Comparison of ENCODE assay signal across 13 cellular contexts in the genomic region with DNA sequence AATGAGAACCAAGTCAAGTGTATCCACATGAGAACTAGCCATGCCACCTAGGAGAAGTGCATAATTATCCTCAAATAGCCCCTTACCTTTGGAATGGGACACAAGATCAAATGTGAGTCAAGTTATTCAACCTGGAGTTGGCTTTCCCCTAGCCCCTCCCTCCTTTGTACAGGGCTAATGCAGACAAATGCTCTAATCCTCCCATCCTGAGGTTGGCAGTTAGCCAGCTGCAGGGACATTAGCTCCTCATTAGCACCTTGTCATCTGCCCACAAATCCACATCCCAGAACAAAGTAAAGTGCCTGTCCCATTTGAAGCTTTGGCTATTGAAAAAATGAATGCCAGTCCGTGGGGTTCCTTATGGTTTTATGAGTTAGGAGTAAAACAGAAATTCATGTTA.
DNase-seq lines count a peak whose midpoint lies in the region; ATAC-seq and TF ChIP-seq lines count a peak whose summit lies in the region.
"Had no signal": no experiment of that assay in that cellular context is flagged by ENCODE, and none has a peak within 500 bp of the region (broad histone marks: within the 10 kb centered on the region; RNA-seq: fewer than 3 reads in every experiment).

No MANE protein-coding gene starts in this region.

- peak overlapping the region; percentile 86 for H3K27ac Mint-ChIP-seq in WTC11
- H3K27ac Mint-ChIP-seq: CD8-positive, alpha-beta T cell; stimulated activated naive CD8-positive, alpha-beta T cell treated with anti-CD3 and anti-CD28 coated beads, Interleukin-15, amount 100 ng/mL, for 72 hours had no signal

- H3K9me3 Mint-ChIP-seq in WTC11 = no peaks in the 10 kb centered on the region
- H3K9me3 Mint-ChIP-seq: CD8-positive, alpha-beta T cell; stimulated activated naive CD8-positive, alpha-beta T cell treated with anti-CD3 and anti-CD28 coated beads, Interleukin-15, amount 100 ng/mL, for 72 hours had no signal

- peaks cover 79% of the 10 kb centered on the region for H3K4me1 Mint-ChIP-seq in WTC11
- H3K4me1 Mint-ChIP-seq: stimulated activated naive CD8-positive, alpha-beta T cell treated with anti-CD3 and anti-CD28 coated beads, Interleukin-15, amount 100 ng/mL, for 72 hours had no signal

- DNase-seq in NCI-H1092 treated with DMSO at 0.1 percent for 48 hours (lab: John Stamatoyannopoulos, UW) (peak; percentile 37), NCI-H1092 (lab: John Stamatoyannopoulos, UW) (no peak), NCI-H2107 treated with DMSO at 0.1 percent for 48 hours (lab: John Stamatoyannopoulos, UW; ENCODE audit: unreplicated experiment) (peak; percentile 60), WTC11 (ENCODE audit: low spot score) (peak; percentile 32), T-helper 9 cell (no peak)
- DNase-seq: activated gamma-delta T cell; CD8-positive, alpha-beta T cell; stimulated activated naive CD8-positive, alpha-beta T cell treated with anti-CD3 and anti-CD28 coated beads, Interleukin-15, amount 100 ng/mL, for 72 hours; T1000 had no signal

- ATAC-seq in WTC11 (peak; percentile 83), GM21723 (IDR thresholded peaks at IDR 0.05; ENCODE audit: unreplicated experiment) (no peak), HG03342 (IDR thresholded peaks at IDR 0.05; ENCODE audit: unreplicated experiment) (no peak), HG03108 (IDR thresholded peaks at IDR 0.05; ENCODE audit: unreplicated experiment) (no peak)
- ATAC-seq: CD8-positive, alpha-beta T cell; esophagus mucosa; stimulated activated naive CD8-positive, alpha-beta T cell treated with anti-CD3 and anti-CD28 coated beads, Interleukin-15, amount 100 ng/mL, for 72 hours had no signal

- POLR2A ChIA-PET in WTC11 (lab: Charles Lee) = no interaction called here

- H3K4me3 Mint-ChIP-seq in WTC11 = peak overlapping the region; percentile 51
- H3K4me3 Mint-ChIP-seq: CD8-positive, alpha-beta T cell; stimulated activated naive CD8-positive, alpha-beta T cell treated with anti-CD3 and anti-CD28 coated beads, Interleukin-15, amount 100 ng/mL, for 72 hours had no signal

- H3K36me3 Mint-ChIP-seq in WTC11 = no peaks in the 10 kb centered on the region
- H3K36me3 Mint-ChIP-seq: CD8-positive, alpha-beta T cell had no signal

- CTCF ChIA-PET in WTC11 (lab: Charles Lee) = interaction anchor here (0.8 to 3.0 kb wide), 4 partner anchors 18 to 815 kb away, joined by 3 to 14 read pairs (median 5); no protein-coding TSS in a partner anchor

- TF ChIP-seq CTCF in WTC11 (IDR thresholded peaks at IDR 0.05) = no peak

- H3K27me3 Mint-ChIP-seq in WTC11 (ENCODE audit: low read depth) = no peaks in the 10 kb centered on the region; the same call in 1 of the 2 replicates
- H3K27me3 Mint-ChIP-seq: stimulated activated naive CD8-positive, alpha-beta T cell treated with anti-CD3 and anti-CD28 coated beads, Interleukin-15, amount 100 ng/mL, for 72 hours had no signal

TF ChIP-seq in WTC11, 78 proteins besides CTCF, POLR2A, EP300 and RAD21:
- TF ChIP-seq ZNF317 (CRISPR knock-in tag; IDR thresholded peaks at IDR 0.05; ENCODE audit: borderline replicate concordance, low read depth) (no peak), SP1 (CRISPR knock-in tag; conservative IDR thresholded peaks at IDR 0.05) (0 out of 2 replicates have a peak, but pooled peaks have one; percentile 24), MXD4 (CRISPR knock-in tag; IDR thresholded peaks at IDR 0.05; ENCODE audit: borderline replicate concordance) (no peak), TEAD1 (CRISPR knock-in tag; IDR thresholded peaks at IDR 0.05) (peak; percentile 74; the same call in 1 of the 2 replicates), NFATC4 (CRISPR knock-in tag; IDR thresholded peaks at IDR 0.05) (no peak)
- TF ChIP-seq, protein P1, sequence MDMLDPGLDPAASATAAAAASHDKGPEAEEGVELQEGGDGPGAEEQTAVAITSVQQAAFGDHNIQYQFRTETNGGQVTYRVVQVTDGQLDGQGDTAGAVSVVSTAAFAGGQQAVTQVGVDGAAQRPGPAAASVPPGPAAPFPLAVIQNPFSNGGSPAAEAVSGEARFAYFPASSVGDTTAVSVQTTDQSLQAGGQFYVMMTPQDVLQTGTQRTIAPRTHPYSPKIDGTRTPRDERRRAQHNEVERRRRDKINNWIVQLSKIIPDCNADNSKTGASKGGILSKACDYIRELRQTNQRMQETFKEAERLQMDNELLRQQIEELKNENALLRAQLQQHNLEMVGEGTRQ (CRISPR knock-in tag; IDR thresholded peaks at IDR 0.05) = no peak
- TF ChIP-seq, protein P2, sequence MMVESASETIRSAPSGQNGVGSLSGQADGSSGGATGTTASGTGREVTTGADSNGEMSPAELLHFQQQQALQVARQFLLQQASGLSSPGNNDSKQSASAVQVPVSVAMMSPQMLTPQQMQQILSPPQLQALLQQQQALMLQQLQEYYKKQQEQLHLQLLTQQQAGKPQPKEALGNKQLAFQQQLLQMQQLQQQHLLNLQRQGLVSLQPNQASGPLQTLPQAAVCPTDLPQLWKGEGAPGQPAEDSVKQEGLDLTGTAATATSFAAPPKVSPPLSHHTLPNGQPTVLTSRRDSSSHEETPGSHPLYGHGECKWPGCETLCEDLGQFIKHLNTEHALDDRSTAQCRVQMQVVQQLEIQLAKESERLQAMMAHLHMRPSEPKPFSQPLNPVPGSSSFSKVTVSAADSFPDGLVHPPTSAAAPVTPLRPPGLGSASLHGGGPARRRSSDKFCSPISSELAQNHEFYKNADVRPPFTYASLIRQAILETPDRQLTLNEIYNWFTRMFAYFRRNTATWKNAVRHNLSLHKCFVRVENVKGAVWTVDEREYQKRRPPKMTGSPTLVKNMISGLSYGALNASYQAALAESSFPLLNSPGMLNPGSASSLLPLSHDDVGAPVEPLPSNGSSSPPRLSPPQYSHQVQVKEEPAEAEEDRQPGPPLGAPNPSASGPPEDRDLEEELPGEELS (CRISPR knock-in tag; IDR thresholded peaks at IDR 0.05) = peak; percentile 90; the same call in 1 of the 2 replicates
- TF ChIP-seq, protein P3, sequence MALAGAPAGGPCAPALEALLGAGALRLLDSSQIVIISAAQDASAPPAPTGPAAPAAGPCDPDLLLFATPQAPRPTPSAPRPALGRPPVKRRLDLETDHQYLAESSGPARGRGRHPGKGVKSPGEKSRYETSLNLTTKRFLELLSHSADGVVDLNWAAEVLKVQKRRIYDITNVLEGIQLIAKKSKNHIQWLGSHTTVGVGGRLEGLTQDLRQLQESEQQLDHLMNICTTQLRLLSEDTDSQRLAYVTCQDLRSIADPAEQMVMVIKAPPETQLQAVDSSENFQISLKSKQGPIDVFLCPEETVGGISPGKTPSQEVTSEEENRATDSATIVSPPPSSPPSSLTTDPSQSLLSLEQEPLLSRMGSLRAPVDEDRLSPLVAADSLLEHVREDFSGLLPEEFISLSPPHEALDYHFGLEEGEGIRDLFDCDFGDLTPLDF (CRISPR knock-in tag; IDR thresholded peaks at IDR 0.05) = no peak

Comparison
In these comparisons a context has a peak if more than half of its experiments do, and no peak if none do; other contexts are left out.
1. DNase-seq: peak in NCI-H1092 treated with DMSO at 0.1 percent for 48 hours (single experiment), NCI-H2107 treated with DMSO at 0.1 percent for 48 hours (single experiment) and WTC11 (single experiment); none in NCI-H1092 (single experiment) and T-helper 9 cell (single experiment).